In genomic region chr6:134519456-134519855, GRCh38 we compare ENCODE assay signal across 8 cellular contexts.
A peak's percentile ranks its signal among the peaks of the same experiment; 100 is the strongest.
DNase-seq lines count a peak whose midpoint lies in the region; ATAC-seq and TF ChIP-seq lines count a peak whose summit lies in the region.

No MANE protein-coding gene starts in this region.

- no peaks in the 10 kb centered on the region for H3K9me3 Mint-ChIP-seq in central memory CD8-positive, alpha-beta T cell

- H3K27me3 Mint-ChIP-seq in central memory CD8-positive, alpha-beta T cell: no peaks in the 10 kb centered on the region

- ATAC-seq in activated CD4-positive, CD25-positive, alpha-beta regulatory T cell treated with anti-CD3 and anti-CD28 coated beads, Interleukin-2, amount 50 U/mL, for 24 hours: peak; percentile 53 to 63
- peak; percentile 87 for ATAC-seq in central memory CD8-positive, alpha-beta T cell (replicated peaks; ENCODE audit: extremely low read depth, poor library complexity, severe bottlenecking)
- no peak for ATAC-seq in GM18505 (IDR thresholded peaks at IDR 0.05; ENCODE audit: unreplicated experiment)
- no peak for ATAC-seq in HG02938 (IDR thresholded peaks at IDR 0.05; ENCODE audit: unreplicated experiment)

- peaks cover 14% of the 10 kb centered on the region for H3K4me1 Mint-ChIP-seq in central memory CD8-positive, alpha-beta T cell

- H3K4me3 Mint-ChIP-seq in central memory CD8-positive, alpha-beta T cell: no peak overlapping the region

- TF ChIP-seq POLR2A in GM18505 (IDR thresholded peaks at IDR 0.05; ENCODE audit: borderline replicate concordance, extremely low read depth, insufficient read depth, insufficient read length): no peak

- peaks cover 2% of the 10 kb centered on the region for H3K36me3 Mint-ChIP-seq in central memory CD8-positive, alpha-beta T cell (ENCODE audit: insufficient read depth)

- H3K27ac Mint-ChIP-seq in central memory CD8-positive, alpha-beta T cell (ENCODE audit: low read depth): peak overlapping the region; percentile 64

- no peak for DNase-seq in activated CD4-positive, CD25-positive, alpha-beta regulatory T cell treated with anti-CD3 and anti-CD28 coated beads, Interleukin-2, amount 50 U/mL, for 72 hours
- peak; percentile 21 to 60 for DNase-seq in SHP77 (lab: John Stamatoyannopoulos, UW)
- DNase-seq in central memory CD8-positive, alpha-beta T cell (ENCODE audit: low spot score in 2 of 2): no peak
- peak; percentile 12 for DNase-seq in stimulated activated CD8-positive, alpha-beta memory T cell treated with anti-CD3 and anti-CD28 coated beads, Interleukin-4, amount 100 ng/mL, for 24 hours (ENCODE audit: low read depth)
- DNase-seq in GM03348 (ENCODE audit: low spot score): no peak

Comparison
In these comparisons a context has a peak if more than half of its experiments do, and no peak if none do; other contexts are left out.
1. ATAC-seq: peak in activated CD4-positive, CD25-positive, alpha-beta regulatory T cell treated with anti-CD3 and anti-CD28 coated beads, Interleukin-2, amount 50 U/mL, for 24 hours (2 of 2) and central memory CD8-positive, alpha-beta T cell (single experiment); none in GM18505 (single experiment) and HG02938 (single experiment).
2. DNase-seq: peak in SHP77 (2 of 2) and stimulated activated CD8-positive, alpha-beta memory T cell treated with anti-CD3 and anti-CD28 coated beads, Interleukin-4, amount 100 ng/mL, for 24 hours (single experiment); none in activated CD4-positive, CD25-positive, alpha-beta regulatory T cell treated with anti-CD3 and anti-CD28 coated beads, Interleukin-2, amount 50 U/mL, for 72 hours (single experiment), central memory CD8-positive, alpha-beta T cell (0 of 2) and GM03348 (single experiment).